32 cellular contexts compared by ENCODE assay signal in genomic region chr5:134349463-134349862, GRCh38.
"Had no signal": no experiment of that assay in that cellular context is flagged by ENCODE, and none has a peak within 500 bp of the region (broad histone marks: within the 10 kb centered on the region; RNA-seq: fewer than 3 reads in every experiment).

No MANE protein-coding gene starts in this region.

- H3K9me3 ChIP-seq: adrenal gland, body of pancreas, breast epithelium had no signal

- H3K36me3 ChIP-seq: adrenal gland, brain microvascular endothelial cell, breast epithelium had no signal

- H3K4me3 ChIP-seq: adrenal gland, body of pancreas, breast epithelium had no signal

- H3K4me1 ChIP-seq: adrenal gland, body of pancreas, breast epithelium had no signal

- H3K27ac ChIP-seq: adrenal gland, body of pancreas, brain microvascular endothelial cell, breast epithelium, VCaP had no signal

- H3K27me3 ChIP-seq: adrenal gland, body of pancreas, brain microvascular endothelial cell, breast epithelium had no signal

- DNase-seq: activated B cell treated with CpG ODN at 0.5 μM for 24 hours; activated CD4-positive, alpha-beta memory T cell treated with anti-CD3 and anti-CD28 coated beads for 36 hours; activated CD4-positive, alpha-beta T cell treated with anti-CD3 and anti-CD28 coated beads for 4 hours; activated CD4-positive, alpha-beta T cell treated with anti-CD3 and anti-CD28 coated beads, Interleukin-2, amount 10 ng/mL, durations not matched to agents 24 days and 14 days; activated CD4-positive, alpha-beta T cell treated with anti-CD3 and anti-CD28 coated beads, Interleukin-2, amount 50 U/mL, for 1 hour; activated CD4-positive, alpha-beta T cell treated with anti-CD3 and anti-CD28 coated beads, Interleukin-2, amount 50 U/mL, for 4 hours; activated CD4-positive, CD25-positive, alpha-beta regulatory T cell treated with anti-CD3 and anti-CD28 coated beads, Interleukin-2, amount 50 U/mL, for 72 hours; activated CD8-positive, alpha-beta memory T cell treated with anti-CD3 and anti-CD28 coated beads, Interleukin-2, amount 50 U/mL, for 4 hours; activated CD8-positive, alpha-beta T cell treated with anti-CD3 and anti-CD28 coated beads for 36 hours; activated effector memory CD4-positive, alpha-beta T cell treated with anti-CD3 and anti-CD28 coated beads, Interleukin-2, amount 50 U/mL, for 16 hours; activated gamma-delta T cell treated with Interleukin-2 at 50 U/mL for 16 hours; activated naive CD4-positive, alpha-beta T cell; activated naive CD4-positive, alpha-beta T cell treated with anti-CD3 and anti-CD28 coated beads for 36 hours; activated naive CD4-positive, alpha-beta T cell treated with anti-CD3 and anti-CD28 coated beads, Interleukin-2, amount 50 U/mL, for 16 hours; activated naive CD8-positive, alpha-beta T cell treated with anti-CD3 and anti-CD28 coated beads for 36 hours; activated T-cell treated with anti-CD3 and anti-CD28 coated beads for 4 hours; activated T-cell treated with anti-CD3 and anti-CD28 coated beads, Interleukin-2, amount 50 U/mL, for 1 hour; activated T-cell treated with anti-CD3 and anti-CD28 coated beads, Interleukin-2, amount 50 U/mL, for 4 hours; activated T-cell treated with anti-CD3 and anti-CD28 coated beads, Interleukin-2, amount 50 U/mL, for 72 hours; adrenal gland; amniotic stem cell; aorta; body of pancreas; brain microvascular endothelial cell; central memory CD4-positive, alpha-beta T cell; T-helper 1 cell; T-helper 2 cell; T-helper 9 cell had no signal

- ATAC-seq: activated CD8-positive, alpha-beta T cell treated with anti-CD3 and anti-CD28 coated beads for 36 hours; activated naive CD4-positive, alpha-beta T cell treated with anti-CD3 and anti-CD28 coated beads, Interleukin-2, amount 50 U/mL, for 72 hours; activated T-cell treated with anti-CD3 and anti-CD28 coated beads, Interleukin-2, amount 50 U/mL, for 4 hours; activated T-cell treated with anti-CD3 and anti-CD28 coated beads, Interleukin-2, amount 50 U/mL, for 72 hours; activated T-helper 17 cell treated with anti-CD3 and anti-CD28 coated beads, Interleukin-2, amount 50 U/mL, for 72 hours; body of pancreas had no signal
